28 cellular contexts compared by ENCODE assay signal in the genomic region with DNA sequence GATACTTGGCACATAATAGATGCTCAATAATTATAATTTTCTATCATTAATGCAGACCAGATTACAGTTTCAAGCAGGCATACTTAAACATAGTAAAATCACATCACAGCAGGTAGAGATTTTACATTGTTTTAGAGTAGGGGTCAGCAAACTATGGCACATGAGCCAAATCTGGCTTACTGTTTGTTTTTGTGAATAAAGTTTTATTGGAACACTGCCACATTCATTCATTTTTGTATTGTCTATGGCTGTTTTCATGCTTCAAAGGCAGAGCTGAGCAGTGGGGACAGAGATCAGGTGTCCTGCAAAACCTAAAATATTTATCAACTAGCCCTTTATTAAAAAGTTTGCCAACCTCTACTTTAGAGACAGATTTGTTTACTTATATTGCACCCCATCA.
"Had no signal": no experiment of that assay in that cellular context is flagged by ENCODE, and none has a peak within 500 bp of the region (broad histone marks: within the 10 kb centered on the region; RNA-seq: fewer than 3 reads in every experiment).

No MANE protein-coding gene starts in this region.

- H3K79me2 ChIP-seq: hepatocyte had no signal

- DNase-seq: colonic mucosa; cortex of kidney; dermis blood vessel endothelial cell; dorsolateral prefrontal cortex; effector CD4-positive, alpha-beta T cell; effector CD8-positive, alpha-beta T cell; effector memory CD4-positive, alpha-beta T cell; effector memory CD8-positive, alpha-beta T cell; endodermal cell; erythroblast; esophagus squamous epithelium; foreskin fibroblast; foreskin keratinocyte; foreskin melanocyte; gastrocnemius medialis; glutamatergic neuron; head of caudate nucleus; heart left ventricle; heart right ventricle had no signal

- H3K4me1 ChIP-seq: colonic mucosa, esophagus muscularis mucosa, esophagus squamous epithelium, foreskin keratinocyte, gastrocnemius medialis, gastroesophageal sphincter, heart right ventricle had no signal

- H3K4me2 ChIP-seq: hepatocyte had no signal

- H3K27ac ChIP-seq: colonic mucosa, coronary artery, dorsolateral prefrontal cortex, epithelial cell of prostate, esophagus muscularis mucosa, esophagus squamous epithelium, foreskin keratinocyte, gastrocnemius medialis, gastroesophageal sphincter, heart left ventricle, heart right ventricle, hepatocyte had no signal

- H3K36me3 ChIP-seq: colonic mucosa, esophagus muscularis mucosa, esophagus squamous epithelium, gastrocnemius medialis, gastroesophageal sphincter, heart left ventricle, heart right ventricle had no signal

- H3K9me3 ChIP-seq: colonic mucosa, esophagus muscularis mucosa, esophagus squamous epithelium, gastrocnemius medialis, gastroesophageal sphincter, heart left ventricle, heart right ventricle had no signal

- FAIRE-seq: endometrium, endothelial cell of umbilical vein, frontal cortex had no signal

- H3K27me3 ChIP-seq: colonic mucosa, esophagus muscularis mucosa, esophagus squamous epithelium, gastrocnemius medialis, gastroesophageal sphincter, heart left ventricle, heart right ventricle, hepatocyte had no signal

- ATAC-seq: effector memory CD8-positive, alpha-beta T cell; esophagus mucosa; foreskin keratinocyte; gastrocnemius medialis; gastroesophageal sphincter; heart left ventricle; heart right ventricle had no signal

- H2AFZ ChIP-seq: hepatocyte had no signal

- H3K4me3 ChIP-seq: colonic mucosa, coronary artery, dorsolateral prefrontal cortex, esophagus muscularis mucosa, esophagus squamous epithelium, gastrocnemius medialis, gastroesophageal sphincter, heart left ventricle, heart right ventricle, hepatocyte had no signal
